ENCODE assay signal across 19 cellular contexts in genomic region chr4:165475706-165476070, GRCh38.
A peak's percentile ranks its signal among the peaks of the same experiment; 100 is the strongest.
DNase-seq lines count a peak whose midpoint lies in the region; ATAC-seq, FAIRE-seq and TF ChIP-seq lines count a peak whose summit lies in the region.
"Had no signal": no experiment of that assay in that cellular context is flagged by ENCODE, and none has a peak within 500 bp of the region (broad histone marks: within the 10 kb centered on the region; RNA-seq: fewer than 3 reads in every experiment).

No MANE protein-coding gene starts in this region.

- H3K27me3 ChIP-seq in CD8-positive, alpha-beta memory T cell (ENCODE audit: insufficient read depth, low read length, poor library complexity, severe bottlenecking), result no peaks in the 10 kb centered on the region
- no peaks in the 10 kb centered on the region for H3K27me3 ChIP-seq in astrocyte (ENCODE audit: insufficient read depth, low read length)
- no peaks in the 10 kb centered on the region for H3K27me3 ChIP-seq in brain microvascular endothelial cell (replicated peaks)
- H3K27me3 ChIP-seq: BLaER1 had no signal

- no peaks in the 10 kb centered on the region for H4K20me1 ChIP-seq in astrocyte (ENCODE audit: insufficient read depth, low read length)
- H4K20me1 ChIP-seq: BLaER1 had no signal

- H3K27ac Mint-ChIP-seq in CD8-positive, alpha-beta memory T cell, result no peak overlapping the region
- peak overlapping the region; percentile 84 for H3K27ac Mint-ChIP-seq in astrocyte (ENCODE audit: unreplicated experiment)
- H3K27ac Mint-ChIP-seq: B cell; CD4-positive, CD25-positive, alpha-beta regulatory T cell; CD8-positive, alpha-beta T cell; HFFc6 had no signal

- H3K9me3 Mint-ChIP-seq in CD8-positive, alpha-beta memory T cell, result peaks cover 0 to 16% (median 6%) of the 10 kb centered on the region in 5 donors
- H3K9me3 Mint-ChIP-seq in astrocyte (ENCODE audit: unreplicated experiment), result peaks cover 24% of the 10 kb centered on the region

- FAIRE-seq in astrocyte (lab: Jason Lieb, UNC), result no peak
- FAIRE-seq: A204.1, GM12892, H54 had no signal

- H3K9me3 ChIP-seq in CD8-positive, alpha-beta memory T cell (ENCODE audit: low read length), result no peaks in the 10 kb centered on the region
- H3K9me3 ChIP-seq in astrocyte (ENCODE audit: insufficient read depth, low read depth, low read length), result peaks cover 3% of the 10 kb centered on the region

- no peak for DNase-seq in CD8-positive, alpha-beta memory T cell
- DNase-seq in astrocyte (ENCODE audit: low read depth) (no peak), epithelial cell of prostate (ENCODE audit: low read depth, low spot score) (no peak), brain microvascular endothelial cell (no peak)
- no peak for DNase-seq in NK-92 treated with Interleukin-12 subunit alpha and Interleukin-12 subunit beta, amount 100 ng/mL, for 24 hours (lab: John Stamatoyannopoulos, UW)
- DNase-seq: CD4-positive, CD25-positive, alpha-beta regulatory T cell; CD8-positive, alpha-beta T cell; DMS79 treated with DMSO at 0.1 percent for 48 hours; GF-D8; GOT3; HFFc6 had no signal

- no peaks in the 10 kb centered on the region for H3K4me1 ChIP-seq in CD8-positive, alpha-beta memory T cell (ENCODE audit: insufficient read depth, low read length)
- H3K4me1 ChIP-seq in astrocyte (ENCODE audit: insufficient read depth, low read length), result peaks cover 10% of the 10 kb centered on the region
- H3K4me1 ChIP-seq: BLaER1, HAP-1 had no signal

- no peaks in the 10 kb centered on the region for H3K36me3 ChIP-seq in CD8-positive, alpha-beta memory T cell (ENCODE audit: insufficient read depth, low read length)
- H3K36me3 ChIP-seq in astrocyte (ENCODE audit: insufficient read depth, low read length) (no peaks in the 10 kb centered on the region), brain microvascular endothelial cell (replicated peaks) (no peaks in the 10 kb centered on the region)
- H3K36me3 ChIP-seq: BLaER1, HAP-1 had no signal

- CTCF ChIA-PET in CD8-positive, alpha-beta memory T cell (lab: Charles Lee), result interaction anchor here (2.6 kb wide), 1 partner anchor 11 kb away, joined by 8 read pairs; no protein-coding TSS in a partner anchor

- H3K79me2 ChIP-seq in astrocyte (ENCODE audit: insufficient read depth, low read length), result no peaks in the 10 kb centered on the region

- peaks cover 8 to 16% of the 10 kb centered on the region in 2 donors for H3K27me3 Mint-ChIP-seq in CD8-positive, alpha-beta memory T cell
- H3K27me3 Mint-ChIP-seq in astrocyte (ENCODE audit: low read depth, unreplicated experiment), result no peaks in the 10 kb centered on the region

- peak overlapping the region; percentile 67 for H3K27ac ChIP-seq in CD8-positive, alpha-beta memory T cell (ENCODE audit: low read depth, low read length)
- H3K27ac ChIP-seq in astrocyte (ENCODE audit: low read depth, low read length), result no peak overlapping the region
- H3K27ac ChIP-seq in epithelial cell of prostate, result peak overlapping the region; percentile 74
- H3K27ac ChIP-seq in brain microvascular endothelial cell, result no peak overlapping the region
- H3K27ac ChIP-seq: 22Rv1, BLaER1 had no signal

- H3K9ac ChIP-seq in astrocyte (ENCODE audit: low read length), result no peak overlapping the region
- H3K9ac ChIP-seq: BLaER1 had no signal

- H3K36me3 Mint-ChIP-seq in CD8-positive, alpha-beta memory T cell, result no peaks in the 10 kb centered on the region
- peaks cover 31% of the 10 kb centered on the region for H3K36me3 Mint-ChIP-seq in astrocyte (ENCODE audit: low read depth, unreplicated experiment)
- H3K36me3 Mint-ChIP-seq: CD4-positive, CD25-positive, alpha-beta regulatory T cell; CD8-positive, alpha-beta T cell had no signal

- in situ Hi-C loops in brain microvascular endothelial cell (cut with HindIII; ENCODE audit: low pct_ligation_motif_present, low sequenced_read_pairs), result no loop called here

- no peak overlapping the region for H3K4me3 ChIP-seq in CD8-positive, alpha-beta memory T cell (ENCODE audit: low read length)
- H3K4me3 ChIP-seq in astrocyte (ENCODE audit: insufficient read depth, low read depth, low read length) (no peak overlapping the region), brain microvascular endothelial cell (ENCODE audit: low read depth, low read length) (no peak overlapping the region)
- H3K4me3 ChIP-seq: BLaER1, HAP-1 had no signal

- TF ChIP-seq CTCF in astrocyte (IDR thresholded peaks at IDR 0.05; ENCODE audit: insufficient read depth, low read depth, low read length), result no peak
- no peak for TF ChIP-seq CTCF in brain microvascular endothelial cell (IDR thresholded peaks at IDR 0.05; ENCODE audit: low read depth, low read length, missing control alignments)

- H2AFZ ChIP-seq in astrocyte (ENCODE audit: low read depth, low read length), result no peak overlapping the region

- POLR2A ChIA-PET in CD8-positive, alpha-beta memory T cell (lab: Charles Lee), result no interaction called here

- no peaks in the 10 kb centered on the region for H3K4me1 Mint-ChIP-seq in CD8-positive, alpha-beta memory T cell
- H3K4me1 Mint-ChIP-seq in astrocyte (ENCODE audit: low read depth, unreplicated experiment), result peaks cover 29% of the 10 kb centered on the region
- H3K4me1 Mint-ChIP-seq: B cell; CD4-positive, CD25-positive, alpha-beta regulatory T cell had no signal

- H3K4me3 Mint-ChIP-seq in CD8-positive, alpha-beta memory T cell, result no peak overlapping the region
- H3K4me3 Mint-ChIP-seq in astrocyte (ENCODE audit: unreplicated experiment), result no peak overlapping the region
- H3K4me3 Mint-ChIP-seq: B cell; CD4-positive, CD25-positive, alpha-beta regulatory T cell; CD8-positive, alpha-beta T cell; HFFc6 had no signal

- ATAC-seq in HG03439 (IDR thresholded peaks at IDR 0.05; ENCODE audit: unreplicated experiment), result no peak
- ATAC-seq: CD8-positive, alpha-beta T cell had no signal

- H3K4me2 ChIP-seq in astrocyte (ENCODE audit: low read length), result no peak overlapping the region
- H3K4me2 ChIP-seq: BLaER1 had no signal

Comparison
In these comparisons a context has a peak if more than half of its experiments do, and no peak if none do; other contexts are left out.
1. H3K27ac ChIP-seq: peak in CD8-positive, alpha-beta memory T cell (single experiment) and epithelial cell of prostate (single experiment); none in astrocyte (single experiment) and brain microvascular endothelial cell (single experiment).